ENCODE assay signal across 27 cellular contexts in the genomic region with DNA sequence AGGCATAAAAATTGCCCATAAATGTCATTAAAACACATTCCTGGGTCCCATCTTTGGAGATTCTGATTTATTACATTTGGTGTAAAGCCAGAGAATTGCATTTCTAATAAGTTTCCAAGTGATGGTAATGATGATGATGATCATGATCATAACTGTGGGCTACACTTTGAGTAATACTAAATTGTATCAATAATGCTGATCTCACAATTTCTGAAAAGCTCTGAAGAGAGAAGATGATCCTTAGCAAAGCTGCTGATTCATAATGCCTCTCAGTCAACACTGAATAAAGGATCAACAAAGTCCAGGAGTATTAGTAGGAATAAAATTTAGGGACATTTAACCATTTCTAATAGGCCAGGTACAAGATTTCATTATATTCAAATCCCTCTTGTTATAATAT.
"Had no signal": no experiment of that assay in that cellular context is flagged by ENCODE, and none has a peak within 500 bp of the region (broad histone marks: within the 10 kb centered on the region; RNA-seq: fewer than 3 reads in every experiment).

No MANE protein-coding gene starts in this region.

- H3K36me3 ChIP-seq: colonic mucosa, esophagus muscularis mucosa, esophagus squamous epithelium, gastrocnemius medialis, gastroesophageal sphincter, heart left ventricle, heart right ventricle had no signal

- H3K27me3 ChIP-seq: colonic mucosa, dorsolateral prefrontal cortex, esophagus muscularis mucosa, esophagus squamous epithelium, foreskin keratinocyte, gastrocnemius medialis, gastroesophageal sphincter, heart left ventricle, heart right ventricle had no signal

- H3K27ac Mint-ChIP-seq: dendritic cell treated with granulocyte-macrophage colony-stimulating factor and Interleukin-4, amounts not matched to agents 40 ng/mL and 50 ng/mL, for 4 days; effector memory CD8-positive, alpha-beta T cell; endodermal cell had no signal

- H3K4me1 Mint-ChIP-seq: endodermal cell had no signal

- H3K4me3 ChIP-seq: colonic mucosa, coronary artery, dorsolateral prefrontal cortex, esophagus muscularis mucosa, esophagus squamous epithelium, gastrocnemius medialis, gastroesophageal sphincter, heart left ventricle, heart right ventricle had no signal

- H3K4me3 Mint-ChIP-seq: dendritic cell treated with granulocyte-macrophage colony-stimulating factor and Interleukin-4, amounts not matched to agents 40 ng/mL and 50 ng/mL, for 4 days; effector memory CD8-positive, alpha-beta T cell; endodermal cell had no signal

- H3K9me3 ChIP-seq: colonic mucosa, esophagus muscularis mucosa, esophagus squamous epithelium, gastrocnemius medialis, gastroesophageal sphincter, heart left ventricle, heart right ventricle had no signal

- ATAC-seq: effector memory CD8-positive, alpha-beta T cell; esophagus mucosa; foreskin keratinocyte; gastrocnemius medialis; gastroesophageal sphincter; heart left ventricle; heart right ventricle had no signal

- DNase-seq: colonic mucosa; cortex of kidney; dermis blood vessel endothelial cell; dorsolateral prefrontal cortex; effector CD4-positive, alpha-beta T cell; effector CD8-positive, alpha-beta T cell; effector memory CD4-positive, alpha-beta T cell; effector memory CD8-positive, alpha-beta T cell; endodermal cell; erythroblast; esophagus squamous epithelium; foreskin keratinocyte; gastrocnemius medialis; glutamatergic neuron; head of caudate nucleus; heart left ventricle; heart right ventricle had no signal

- H3K27me3 Mint-ChIP-seq: dendritic cell treated with granulocyte-macrophage colony-stimulating factor and Interleukin-4, amounts not matched to agents 40 ng/mL and 50 ng/mL, for 4 days; effector memory CD8-positive, alpha-beta T cell had no signal

- H3K9me3 Mint-ChIP-seq: dendritic cell treated with granulocyte-macrophage colony-stimulating factor and Interleukin-4, amounts not matched to agents 40 ng/mL and 50 ng/mL, for 4 days; endodermal cell had no signal

- H3K4me1 ChIP-seq: colonic mucosa, esophagus muscularis mucosa, esophagus squamous epithelium, foreskin keratinocyte, gastrocnemius medialis, gastroesophageal sphincter, heart left ventricle, heart right ventricle had no signal

- H3K27ac ChIP-seq: colonic mucosa, coronary artery, dorsolateral prefrontal cortex, epithelial cell of prostate, esophagus muscularis mucosa, esophagus squamous epithelium, foreskin keratinocyte, gastrocnemius medialis, gastroesophageal sphincter, heart left ventricle, heart right ventricle had no signal

- FAIRE-seq: colon, endometrium, endothelial cell of umbilical vein, frontal cortex had no signal
